8 cellular contexts compared by ENCODE assay signal in genomic region chr2:229922449-229923386, GRCh38. TPM values are rescaled to one million over a fixed set of nuclear protein-coding genes. Genes with fewer than 3 reads are reported as not detected.
DNase-seq lines count a peak whose midpoint lies in the region; ATAC-seq, FAIRE-seq and TF ChIP-seq lines count a peak whose summit lies in the region.

TSS of gene FBXO36 (plus strand) at chr2:229922503. CDS start at chr2:229922514, 11 bp downstream.

- H3K9me1 ChIP-seq in IMR-90 (ENCODE audit: insufficient read depth, low read length), result peaks cover 6% of the 10 kb centered on the region; the same call in 1 of the 2 replicates

- H3K27me3 ChIP-seq in IMR-90 (ENCODE audit: control insufficient read depth, insufficient read depth, low read length), result no peaks in the 10 kb centered on the region

- H3K4me2 ChIP-seq in IMR-90 (ENCODE audit: low read depth, low read length), result peak within 1 kb of the TSS; percentile 97

- peak within 1 kb of the TSS; percentile 69 for H3K9ac ChIP-seq in IMR-90 (ENCODE audit: low read depth, low read length)

- peaks cover 62% of the 10 kb centered on the region for H3K4me1 Mint-ChIP-seq in activated naive CD4-positive, alpha-beta T cell treated with anti-CD3 and anti-CD28 coated beads, Interleukin-2, amount 10 ng/mL, durations not matched to agents 7 days and 5 days

- H3K36me3 Mint-ChIP-seq in activated naive CD4-positive, alpha-beta T cell treated with anti-CD3 and anti-CD28 coated beads, Interleukin-2, amount 10 ng/mL, durations not matched to agents 7 days and 5 days, result peaks cover 23% of the 10 kb centered on the region

- 0 out of 2 replicates have a peak, but pooled peaks cover 2% of the 10 kb centered on the region for H3K4me1 ChIP-seq in IMR-90 (ENCODE audit: control insufficient read depth, insufficient read depth, low read length)

- peak within 1 kb of the TSS; percentile 92 for H3K27ac ChIP-seq in IMR-90 (ENCODE audit: insufficient read depth, low read length)

- POLR2A ChIA-PET in IMR-90 (lab: Charles Lee; ENCODE audit: unreplicated experiment), result no interaction called here

- H2AFZ ChIP-seq in IMR-90 (replicated peaks; ENCODE audit: low read length, poor library complexity), result peak within 1 kb of the TSS; percentile 96

- H3K9me3 ChIP-seq in IMR-90 (ENCODE audit: control insufficient read depth, insufficient read depth, low read length), result no peaks in the 10 kb centered on the region

- peak within 1 kb of the TSS; percentile 93 for H4K5ac ChIP-seq in IMR-90 (ENCODE audit: low read depth, low read length)

- peak within 1 kb of the TSS; percentile 99 for H3K27ac Mint-ChIP-seq in activated naive CD4-positive, alpha-beta T cell treated with anti-CD3 and anti-CD28 coated beads, Interleukin-2, amount 10 ng/mL, durations not matched to agents 7 days and 5 days

- H3K36me3 ChIP-seq in IMR-90 (ENCODE audit: control insufficient read depth, insufficient read depth, low read length), result peaks cover 3% of the 10 kb centered on the region

- intact Hi-C loops in IMR-90 (cut with micrococcal nuclease) (loop anchor here (2.0 to 10.0 kb wide), 5 partner anchors 52 to 852 kb away; no protein-coding TSS in a partner anchor), Right ventricle myocardium superior (cut with DNase I) (no loop called here), posterior vena cava (cut with DNase I) (no loop called here)

- peak within 1 kb of the TSS; percentile 52 to 99 for H4K8ac ChIP-seq in IMR-90 (ENCODE audit: low read depth in 2 of 2, low read length in 2 of 2)

- peak within 1 kb of the TSS; percentile 94 for H2BK5ac ChIP-seq in IMR-90 (ENCODE audit: low read depth, low read length, poor library complexity, severe bottlenecking)

- no peaks in the 10 kb centered on the region for H3K9me3 Mint-ChIP-seq in activated naive CD4-positive, alpha-beta T cell treated with anti-CD3 and anti-CD28 coated beads, Interleukin-2, amount 10 ng/mL, durations not matched to agents 7 days and 5 days

- DNase-seq in DMS79 treated with DMSO at 0.1 percent for 48 hours (lab: John Stamatoyannopoulos, UW) (peak; percentile 93), IMR-90 (peak; percentile 54), RCC 7860 (ENCODE audit: low spot score) (peak; percentile 36), Right ventricle myocardium superior (peak; percentile 92), posterior vena cava (ENCODE audit: low spot score) (peak; percentile 95), ureter (ENCODE audit: low spot score) (peak; percentile 52)
- DNase-seq in activated naive CD4-positive, alpha-beta T cell treated with anti-CD3 and anti-CD28 coated beads, Interleukin-2, amount 10 ng/mL, durations not matched to agents 7 days and 5 days, result peak; percentile 92

- CTCF ChIA-PET in IMR-90 (lab: Yijun Ruan, JAX), result no interaction called here
- CTCF ChIA-PET in activated naive CD4-positive, alpha-beta T cell treated with anti-CD3 and anti-CD28 coated beads, Interleukin-2, amount 10 ng/mL, durations not matched to agents 7 days and 5 days (lab: Charles Lee), result interaction anchor here (1.0 kb wide), 1 partner anchor 13 kb away, joined by 3 read pairs; no protein-coding TSS in a partner anchor

- H3K14ac ChIP-seq in IMR-90 (replicated peaks; ENCODE audit: low read depth, low read length), result peak within 1 kb of the TSS; percentile 93

- TF ChIP-seq RAD21 in IMR-90 (IDR thresholded peaks at IDR 0.05; ENCODE audit: low read length), result no peak

- H2BK20ac ChIP-seq in IMR-90 (ENCODE audit: low read depth, low read length), result peak within 1 kb of the TSS; percentile 83

- peaks cover 5% of the 10 kb centered on the region for H3K27me3 Mint-ChIP-seq in activated naive CD4-positive, alpha-beta T cell treated with anti-CD3 and anti-CD28 coated beads, Interleukin-2, amount 10 ng/mL, durations not matched to agents 7 days and 5 days

- no peak for TF ChIP-seq CTCF in IMR-90 (conservative IDR thresholded peaks at IDR 0.05; ENCODE audit: low read depth, low read length)

- H3K18ac ChIP-seq in IMR-90 (ENCODE audit: low read depth, low read length), result peak within 1 kb of the TSS; percentile 83

- peak within 1 kb of the TSS; percentile 99 for H4K91ac ChIP-seq in IMR-90 (ENCODE audit: insufficient read depth, low read depth, low read length)

- H2BK15ac ChIP-seq in IMR-90 (ENCODE audit: low read depth, low read length), result peak within 1 kb of the TSS; percentile 90; the same call in 1 of the 3 replicates

- peaks cover 3 to 30% of the 10 kb centered on the region in 2 experiments; a peak in 2 of 4 replicates for H3K79me1 ChIP-seq in IMR-90 (ENCODE audit: low read depth in 1 of 2, low read length in 2 of 2)

- no peak for FAIRE-seq in RCC 7860 (lab: Jason Lieb, UNC)

- peak within 1 kb of the TSS; percentile 75 for H3K4me3 ChIP-seq in IMR-90 (ENCODE audit: insufficient read depth, low read depth, low read length)

- H3K4me3 Mint-ChIP-seq in activated naive CD4-positive, alpha-beta T cell treated with anti-CD3 and anti-CD28 coated beads, Interleukin-2, amount 10 ng/mL, durations not matched to agents 7 days and 5 days, result peak within 1 kb of the TSS; percentile 98

- WGBS in IMR-90 (ENCODE audit: extremely low coverage in 2 of 2, insufficient read length in 1 of 2), 2 experiments, result 0% methylated on average over 19 of the region's 61 CpGs; no CpG with 5 or more reads in 1 of the 2 experiments

- H2BK120ac ChIP-seq in IMR-90 (ENCODE audit: low read depth, low read length), result peak within 1 kb of the TSS; percentile 95

- ATAC-seq in GM21576 (IDR thresholded peaks at IDR 0.05; ENCODE audit: unreplicated experiment), result peak; percentile 63
- ATAC-seq in IMR-90 (ENCODE audit: low read depth), result peak; percentile 76
- peak; percentile 90 for ATAC-seq in Right ventricle myocardium superior (ENCODE audit: poor library complexity)

- dilution Hi-C loops in IMR-90 (cut with HindIII; ENCODE audit: low sequenced_read_pairs, unreplicated experiment), result no loop called here

- peak within 1 kb of the TSS; percentile 96 for H2AK9ac ChIP-seq in IMR-90 (replicated peaks; ENCODE audit: low read depth, low read length, poor library complexity)

- peak within 1 kb of the TSS; percentile 96 for H3K4ac ChIP-seq in IMR-90 (ENCODE audit: low read depth, low read length)

- H4K20me1 ChIP-seq in IMR-90 (ENCODE audit: insufficient read depth, low read length), result peaks cover 37% of the 10 kb centered on the region

- H3K56ac ChIP-seq in IMR-90 (ENCODE audit: extremely low read depth, insufficient read depth, low read length), result peak within 1 kb of the TSS; percentile 90

- in situ Hi-C loops in IMR-90 (cut with MboI; ENCODE audit: low sequenced_read_pairs), result no loop called here

- H3K23ac ChIP-seq in IMR-90 (ENCODE audit: low read depth, low read length), result peak within 1 kb of the TSS; percentile 75

- BruUV-seq in IMR-90 (replicated peaks; lab: Mats Ljungman, UMichigan), result TSS peak; percentile 35

- H2AK5ac ChIP-seq in IMR-90 (ENCODE audit: low read depth, low read length), result no peak within 1 kb of the TSS; the same call in 1 of the 2 replicates

- TF ChIP-seq POLR2A in IMR-90 (IDR thresholded peaks at IDR 0.05; ENCODE audit: low read depth, low read length), result no peak

TF ChIP-seq in IMR-90, 13 proteins besides CTCF, POLR2A, EP300 and RAD21:
- peak; percentile 51; the same call in 1 of the 2 replicates for TF ChIP-seq MXI1 (IDR thresholded peaks at IDR 0.05; ENCODE audit: borderline replicate concordance, low read depth, low read length)
- TF ChIP-seq MAZ (IDR thresholded peaks at IDR 0.05; ENCODE audit: borderline replicate concordance, low read depth, low read length), result peak; percentile 36; the same call in 1 of the 2 replicates
- no peak for TF ChIP-seq USF2 (IDR thresholded peaks at IDR 0.05; ENCODE audit: low read depth, low read length)
- no peak for TF ChIP-seq RCOR1 (IDR thresholded peaks at IDR 0.05; ENCODE audit: insufficient replicate concordance, low read length)
- no peak for TF ChIP-seq CEBPB (IDR thresholded peaks at IDR 0.05; ENCODE audit: low read depth, low read length)
- no peak for TF ChIP-seq SMC3 (IDR thresholded peaks at IDR 0.05; ENCODE audit: low read depth, low read length)
- TF ChIP-seq ELK1 (IDR thresholded peaks at IDR 0.05; ENCODE audit: borderline replicate concordance, low read depth, low read length), result no peak
- TF ChIP-seq CHD1 (IDR thresholded peaks at IDR 0.05; ENCODE audit: low read depth, low read length), result peak; percentile 81; the same call in 1 of the 2 replicates

RNA-seq across cellular contexts. Expression of gene FBXO36, which starts in this region (rescaled TPM):
- total RNA-seq in IMR-90 (2012; rRNA removed) (2.2 TPM in 2 replicates), Right ventricle myocardium superior (0.65 TPM), posterior vena cava (1 to 10 TPM; 2.2 to 2.6 TPM), ureter (3.4 TPM)
- 1.2 and 1.3 TPM in 2 replicates for polyA plus RNA-seq in IMR-90 (2012; rRNA removed)
- 0.52 and 0.54 TPM in 2 replicates for polyA plus RNA-seq in IMR-90 (2012; cell fraction: cytosol; rRNA removed)
- 0.34 and 1.3 TPM in 2 replicates for polyA plus RNA-seq in IMR-90 (2012; cell fraction: nucleus; rRNA removed; ENCODE audit: low replicate concordance)

Comparison
In these comparisons a context has a peak if more than half of its experiments do, and no peak if none do; other contexts are left out.
1. Peak in every context shown above with its lines: DNase-seq, ATAC-seq, H3K4me3 ChIP-seq and H3K27ac ChIP-seq.
2. Peak in DNase-seq and ATAC-seq in Right ventricle myocardium superior; RNA of the gene not detected or under 1 TPM.
3. DNase-seq: peak in every context shown above with its lines; median percentile 95 in posterior vena cava; 93 in DMS79 treated with DMSO at 0.1 percent for 48 hours; 92 in activated naive CD4-positive, alpha-beta T cell treated with anti-CD3 and anti-CD28 coated beads, Interleukin-2, amount 10 ng/mL, durations not matched to agents 7 days and 5 days; 92 in Right ventricle myocardium superior; 54 in IMR-90; 52 in ureter; 36 in RCC 7860.